In the genomic region with DNA sequence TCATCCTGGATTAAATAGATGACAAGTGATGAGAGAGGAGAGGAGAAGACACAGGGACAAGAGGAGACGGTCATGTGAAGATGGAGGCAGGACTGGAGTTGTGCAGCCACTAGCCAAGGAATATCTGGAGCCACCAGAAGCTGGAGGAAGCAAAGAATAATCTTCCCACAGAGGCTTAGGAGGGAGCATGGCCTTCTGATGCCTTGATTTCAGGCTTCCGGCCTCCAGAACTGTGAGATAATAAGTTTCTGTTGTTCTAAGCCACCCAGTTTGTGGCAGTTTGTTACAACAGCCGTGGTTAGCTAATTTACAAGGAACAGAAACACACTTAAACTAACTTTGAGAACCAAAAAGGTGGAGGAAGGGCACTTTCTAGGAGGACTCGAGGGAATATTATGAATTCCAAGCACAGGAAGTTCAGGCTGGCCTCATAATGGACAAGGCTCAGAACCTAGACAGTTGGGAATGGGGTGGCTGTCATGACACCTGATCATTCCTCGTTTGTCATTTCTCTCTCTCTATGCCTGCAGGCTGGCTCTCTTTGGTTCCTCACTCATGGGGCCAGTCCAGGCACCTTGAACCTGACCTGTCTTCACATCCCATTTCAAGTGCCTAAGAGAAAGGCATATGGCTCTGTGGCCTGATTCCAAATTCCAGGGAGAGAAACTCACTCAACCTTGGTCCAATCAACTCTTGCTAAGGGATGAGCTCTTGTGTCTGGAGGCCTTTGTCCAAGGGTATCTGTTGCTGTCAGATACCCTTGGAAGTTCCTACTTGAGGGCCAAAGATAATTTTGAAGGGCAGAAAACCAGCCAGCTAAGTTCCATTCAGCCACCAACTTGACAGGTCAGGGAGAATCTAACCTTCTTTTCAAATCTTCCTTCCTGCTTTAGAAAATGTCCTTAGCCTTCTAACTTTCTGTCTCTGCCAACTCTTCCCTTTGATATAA, we compare ENCODE assay signal across 14 cellular contexts.
"Had no signal": no experiment of that assay in that cellular context is flagged by ENCODE, and none has a peak within 500 bp of the region (broad histone marks: within the 10 kb centered on the region; RNA-seq: fewer than 3 reads in every experiment).

No MANE protein-coding gene starts in this region.

- DNase-seq: activated CD4-positive, alpha-beta T cell treated with anti-CD3 and anti-CD28 coated beads, Interleukin-2, amount 50 U/mL, for 4 hours; activated gamma-delta T cell; effector CD4-positive, alpha-beta T cell; immature natural killer cell; ovary; right lobe of liver; stimulated activated CD4-positive, alpha-beta T cell treated with anti-CD3 and anti-CD28 coated beads, Interleukin-4, amount 100 ng/mL, for 24 hours; stomach; T-cell had no signal

- H3K9me3 Mint-ChIP-seq: activated naive CD4-positive, alpha-beta T cell treated with anti-CD3 and anti-CD28 coated beads, Interleukin-2, amount 50 U/mL, for 24 hours; immature natural killer cell; memory B cell; neural progenitor cell; stimulated activated effector memory CD8-positive, alpha-beta T cell treated with anti-CD3 and anti-CD28 coated beads, Interleukin-12 subunit alpha, Interleukin-12 subunit beta, amount 100 ng/mL, for 72 hours; T-cell; type B pancreatic cell had no signal

- H3K4me3 Mint-ChIP-seq: activated naive CD4-positive, alpha-beta T cell treated with anti-CD3 and anti-CD28 coated beads, Interleukin-2, amount 50 U/mL, for 24 hours; immature natural killer cell; memory B cell; neural progenitor cell; stimulated activated effector memory CD8-positive, alpha-beta T cell treated with anti-CD3 and anti-CD28 coated beads, Interleukin-12 subunit alpha, Interleukin-12 subunit beta, amount 100 ng/mL, for 72 hours; T-cell; type B pancreatic cell had no signal

- H3K4me1 Mint-ChIP-seq: activated naive CD4-positive, alpha-beta T cell treated with anti-CD3 and anti-CD28 coated beads, Interleukin-2, amount 50 U/mL, for 24 hours; immature natural killer cell; memory B cell; neural progenitor cell; stimulated activated effector memory CD8-positive, alpha-beta T cell treated with anti-CD3 and anti-CD28 coated beads, Interleukin-12 subunit alpha, Interleukin-12 subunit beta, amount 100 ng/mL, for 72 hours; T-cell had no signal

- ATAC-seq: right lobe of liver; stimulated activated effector memory CD8-positive, alpha-beta T cell treated with anti-CD3 and anti-CD28 coated beads, Interleukin-12 subunit alpha, Interleukin-12 subunit beta, amount 100 ng/mL, for 72 hours; T-cell had no signal

- H3K36me3 Mint-ChIP-seq: activated naive CD4-positive, alpha-beta T cell treated with anti-CD3 and anti-CD28 coated beads, Interleukin-2, amount 50 U/mL, for 24 hours; immature natural killer cell; memory B cell; neural progenitor cell; stimulated activated effector memory CD8-positive, alpha-beta T cell treated with anti-CD3 and anti-CD28 coated beads, Interleukin-12 subunit alpha, Interleukin-12 subunit beta, amount 100 ng/mL, for 72 hours; T-cell; type B pancreatic cell had no signal

- H3K27me3 Mint-ChIP-seq: activated naive CD4-positive, alpha-beta T cell treated with anti-CD3 and anti-CD28 coated beads, Interleukin-2, amount 50 U/mL, for 24 hours had no signal

- H3K27ac Mint-ChIP-seq: activated naive CD4-positive, alpha-beta T cell treated with anti-CD3 and anti-CD28 coated beads, Interleukin-2, amount 50 U/mL, for 24 hours; immature natural killer cell; memory B cell; neural progenitor cell; stimulated activated effector memory CD8-positive, alpha-beta T cell treated with anti-CD3 and anti-CD28 coated beads, Interleukin-12 subunit alpha, Interleukin-12 subunit beta, amount 100 ng/mL, for 72 hours; T-cell had no signal
